ENCODE assay signal across 8 cellular contexts in the genomic region with DNA sequence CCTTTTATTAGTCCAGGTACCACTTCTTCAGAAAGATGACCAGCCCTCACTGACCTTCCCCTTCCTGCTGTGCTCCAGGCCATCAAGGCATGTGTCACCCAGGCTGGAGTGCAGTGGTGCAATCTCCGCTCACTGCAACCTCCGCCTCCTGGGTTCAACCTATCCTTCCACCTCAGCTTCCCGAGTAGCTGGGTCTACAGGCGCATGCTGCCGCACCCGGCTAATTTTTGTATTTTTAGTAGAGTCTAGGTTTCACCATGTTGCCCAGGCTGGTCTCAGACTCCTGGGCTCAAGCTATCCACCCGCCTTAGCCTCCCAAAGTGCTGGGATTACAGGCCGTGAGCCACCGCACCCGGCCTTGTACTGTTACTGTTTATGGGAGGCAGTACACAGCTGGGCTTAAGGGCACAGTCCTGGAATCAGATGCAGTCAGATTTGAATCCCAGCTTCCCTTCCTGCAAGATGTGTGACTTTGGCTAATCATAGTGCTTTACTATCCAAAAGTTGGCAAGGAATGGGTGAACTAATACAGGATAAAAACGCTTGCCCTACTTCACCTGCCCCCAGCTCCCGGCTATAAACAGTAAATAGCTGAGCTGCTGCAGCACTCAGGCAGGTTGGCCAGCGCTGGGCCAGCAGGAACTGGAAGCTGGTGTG. TPM values are rescaled to one million over a fixed set of nuclear protein-coding genes. Genes with fewer than 3 reads are reported as not detected.
DNase-seq lines count a peak whose midpoint lies in the region; ATAC-seq, FAIRE-seq and TF ChIP-seq lines count a peak whose summit lies in the region.

No MANE protein-coding gene starts in this region.

- no peak for FAIRE-seq in astrocyte (lab: Jason Lieb, UNC)

- H3K27me3 ChIP-seq in astrocyte (ENCODE audit: insufficient read depth, low read length): no peaks in the 10 kb centered on the region
- no peaks in the 10 kb centered on the region for H3K27me3 ChIP-seq in right lobe of liver
- H3K27me3 ChIP-seq in tibial nerve: no peaks in the 10 kb centered on the region

- no peak overlapping the region for H2AFZ ChIP-seq in astrocyte (ENCODE audit: low read depth, low read length)

- DNase-seq in activated CD4-positive, alpha-beta T cell treated with anti-CD3 and anti-CD28 coated beads, Interleukin-2, amount 10 ng/mL, durations not matched to agents 24 days and 14 days: no peak
- DNase-seq in activated CD4-positive, alpha-beta T cell treated with anti-CD3 and anti-CD28 coated beads, Interleukin-2, amount 50 U/mL, for 4 hours: no peak
- no peak for DNase-seq in astrocyte (ENCODE audit: low read depth)
- peak in 2 of 3 donors; percentile 51 to 76 for DNase-seq in right lobe of liver
- no peak for DNase-seq in tibial nerve (ENCODE audit: low spot score in 2 of 2)
- no peak for DNase-seq in NCI-H146 (lab: John Stamatoyannopoulos, UW)
- DNase-seq in HuH-7.5 (ENCODE audit: low spot score): no peak
- no peak for DNase-seq in NCI-H2171 treated with DMSO at 0.1 percent for 48 hours (lab: John Stamatoyannopoulos, UW)

- TF ChIP-seq EP300 in tibial nerve (IDR thresholded peaks at IDR 0.05): no peak

- peaks cover 26% of the 10 kb centered on the region for H3K4me1 Mint-ChIP-seq in activated CD4-positive, alpha-beta T cell treated with anti-CD3 and anti-CD28 coated beads, Interleukin-2, amount 10 ng/mL, durations not matched to agents 24 days and 14 days
- H3K4me1 Mint-ChIP-seq in astrocyte (ENCODE audit: low read depth, unreplicated experiment): peaks cover 22% of the 10 kb centered on the region

- no peaks in the 10 kb centered on the region for H3K9me3 ChIP-seq in astrocyte (ENCODE audit: insufficient read depth, low read depth, low read length)
- no peaks in the 10 kb centered on the region for H3K9me3 ChIP-seq in right lobe of liver
- H3K9me3 ChIP-seq in tibial nerve: no peaks in the 10 kb centered on the region

- TF ChIP-seq POLR2A in right lobe of liver (IDR thresholded peaks at IDR 0.05) (no peak), tibial nerve (IDR thresholded peaks at IDR 0.05) (no peak)

- H3K36me3 ChIP-seq in astrocyte (ENCODE audit: insufficient read depth, low read length) (peaks cover 31% of the 10 kb centered on the region), right lobe of liver (peaks cover 0 to 41% (median 13%) of the 10 kb centered on the region in 4 donors), tibial nerve (peaks cover 2 to 64% (median 8%) of the 10 kb centered on the region in 3 donors)

- no peaks in the 10 kb centered on the region for H3K27me3 Mint-ChIP-seq in activated CD4-positive, alpha-beta T cell treated with anti-CD3 and anti-CD28 coated beads, Interleukin-2, amount 10 ng/mL, durations not matched to agents 24 days and 14 days
- H3K27me3 Mint-ChIP-seq in astrocyte (ENCODE audit: low read depth, unreplicated experiment): no peaks in the 10 kb centered on the region

- peaks cover 54% of the 10 kb centered on the region for H3K36me3 Mint-ChIP-seq in activated CD4-positive, alpha-beta T cell treated with anti-CD3 and anti-CD28 coated beads, Interleukin-2, amount 10 ng/mL, durations not matched to agents 24 days and 14 days (ENCODE audit: low read depth)
- H3K36me3 Mint-ChIP-seq in astrocyte (ENCODE audit: low read depth, unreplicated experiment): peaks cover 29% of the 10 kb centered on the region

- peak overlapping the region; percentile 64 for H3K9ac ChIP-seq in astrocyte (ENCODE audit: low read length)

- peak overlapping the region; percentile 83 for H3K4me2 ChIP-seq in astrocyte (ENCODE audit: low read length)

- TF ChIP-seq CTCF in astrocyte (IDR thresholded peaks at IDR 0.05; ENCODE audit: insufficient read depth, low read depth, low read length) (no peak), right lobe of liver (IDR thresholded peaks at IDR 0.05) (no peak), tibial nerve (IDR thresholded peaks at IDR 0.05) (no peak)

- H3K27ac ChIP-seq in astrocyte (ENCODE audit: low read depth, low read length) (peak overlapping the region; percentile 24), right lobe of liver (peak overlapping the region; percentile 91 to 99 (median 94)), tibial nerve (peak overlapping the region; percentile 95 to 99 (median 99))

- peak overlapping the region; percentile 37 for H3K4me3 ChIP-seq in astrocyte (ENCODE audit: insufficient read depth, low read depth, low read length)
- H3K4me3 ChIP-seq in right lobe of liver: peak overlapping the region in 1 of 3 donors; percentile 60
- H3K4me3 ChIP-seq in tibial nerve: peak overlapping the region; percentile 19 to 71 (median 55)

- H4K20me1 ChIP-seq in astrocyte (ENCODE audit: insufficient read depth, low read length): peaks cover 42% of the 10 kb centered on the region

- peak overlapping the region; percentile 89 for H3K27ac Mint-ChIP-seq in activated CD4-positive, alpha-beta T cell treated with anti-CD3 and anti-CD28 coated beads, Interleukin-2, amount 10 ng/mL, durations not matched to agents 24 days and 14 days
- peak overlapping the region; percentile 62 for H3K27ac Mint-ChIP-seq in astrocyte (ENCODE audit: unreplicated experiment)

- no peaks in the 10 kb centered on the region for H3K9me3 Mint-ChIP-seq in activated CD4-positive, alpha-beta T cell treated with anti-CD3 and anti-CD28 coated beads, Interleukin-2, amount 10 ng/mL, durations not matched to agents 24 days and 14 days
- no peaks in the 10 kb centered on the region for H3K9me3 Mint-ChIP-seq in astrocyte (ENCODE audit: unreplicated experiment)

- peak overlapping the region; percentile 82 for H3K4me3 Mint-ChIP-seq in activated CD4-positive, alpha-beta T cell treated with anti-CD3 and anti-CD28 coated beads, Interleukin-2, amount 10 ng/mL, durations not matched to agents 24 days and 14 days
- H3K4me3 Mint-ChIP-seq in astrocyte (ENCODE audit: unreplicated experiment): no peak overlapping the region

- WGBS in right lobe of liver (ENCODE audit: insufficient coverage, low coverage, low lambda C conversion rate, missing lambda C conversion rate): 23% methylated on average over 9 of the region's 13 CpGs
- WGBS in tibial nerve, 2 donors: 44 to 55% methylated on average over 13 of the region's 13 CpGs

- peak; percentile 10 to 47 (median 35) for ATAC-seq in right lobe of liver

- intact Hi-C loops in activated CD4-positive, alpha-beta T cell treated with anti-CD3 and anti-CD28 coated beads, Interleukin-2, amount 10 ng/mL, durations not matched to agents 24 days and 14 days (cut with micrococcal nuclease): loop anchor here (1.0 kb wide), 2 partner anchors 10 to 17 kb away; a partner anchor contains a TSS
- intact Hi-C loops in right lobe of liver (cut with DNase I): no loop called here

- peaks cover 5% of the 10 kb centered on the region for H3K79me2 ChIP-seq in astrocyte (ENCODE audit: insufficient read depth, low read length)

- H3K4me1 ChIP-seq in astrocyte (ENCODE audit: insufficient read depth, low read length): peaks cover 15% of the 10 kb centered on the region
- H3K4me1 ChIP-seq in right lobe of liver: peaks cover 0 to 33% (median 17%) of the 10 kb centered on the region in 4 donors
- peaks cover 3 to 32% (median 24%) of the 10 kb centered on the region in 4 donors for H3K4me1 ChIP-seq in tibial nerve

RNA-seq across cellular contexts. Expression of a gene that starts 0.5 kb away (rescaled TPM):
- 13.8 and 13.9 TPM in 2 replicates for total RNA-seq in activated CD4-positive, alpha-beta T cell treated with anti-CD3 and anti-CD28 coated beads, Interleukin-2, amount 10 ng/mL, durations not matched to agents 24 days and 14 days
- total RNA-seq in astrocyte (2.4 and 3.6 TPM in 2 replicates), right lobe of liver (10 to 100 TPM; 10.7 to 19.5 (median 13.6) TPM), tibial nerve (10 to 100 TPM; 12.3 to 29.4 (median 14.9) TPM)

RNA-seq across cellular contexts. Expression of a gene that starts 10.3 kb away (rescaled TPM):
- total RNA-seq in activated CD4-positive, alpha-beta T cell treated with anti-CD3 and anti-CD28 coated beads, Interleukin-2, amount 10 ng/mL, durations not matched to agents 24 days and 14 days: 53.8 and 54.9 TPM in 2 replicates
- total RNA-seq in astrocyte (71.3 and 72.4 TPM in 2 replicates), right lobe of liver (10 to 100 TPM; 14.4 to 35.4 (median 18.6) TPM), tibial nerve (10 to 100 TPM; 16.6 to 23.7 (median 19.2) TPM)

RNA-seq across cellular contexts. Expression of a gene that starts 17.4 kb away (rescaled TPM):
- total RNA-seq in activated CD4-positive, alpha-beta T cell treated with anti-CD3 and anti-CD28 coated beads, Interleukin-2, amount 10 ng/mL, durations not matched to agents 24 days and 14 days: 16.5 and 17.8 TPM in 2 replicates
- total RNA-seq in astrocyte (20.4 and 21.1 TPM in 2 replicates), right lobe of liver (10 to 100 TPM in 5 of 6 experiments, 1 to 10 TPM in 1; 9.6 to 24.3 (median 14.3) TPM), tibial nerve (10 to 100 TPM; 43.7 to 70.8 (median 48.4) TPM)

RNA-seq across cellular contexts. Expression of a gene that starts 17.6 kb away (rescaled TPM):
- 105 and 106 TPM in 2 replicates for total RNA-seq in activated CD4-positive, alpha-beta T cell treated with anti-CD3 and anti-CD28 coated beads, Interleukin-2, amount 10 ng/mL, durations not matched to agents 24 days and 14 days
- total RNA-seq in astrocyte (59.9 and 61.8 TPM in 2 replicates), right lobe of liver (10 to 100 TPM; 28.1 to 38.5 (median 30.2) TPM), tibial nerve (10 to 100 TPM; 22.9 to 36.9 (median 26.8) TPM)

Comparison
In these comparisons a context has a peak if more than half of its experiments do, and no peak if none do; other contexts are left out.
1. DNase-seq: peak in right lobe of liver (2 of 3); none in activated CD4-positive, alpha-beta T cell treated with anti-CD3 and anti-CD28 coated beads, Interleukin-2, amount 10 ng/mL, durations not matched to agents 24 days and 14 days (single experiment), activated CD4-positive, alpha-beta T cell treated with anti-CD3 and anti-CD28 coated beads, Interleukin-2, amount 50 U/mL, for 4 hours (0 of 2), astrocyte (single experiment), tibial nerve (0 of 2), NCI-H146 (single experiment), HuH-7.5 (single experiment) and NCI-H2171 treated with DMSO at 0.1 percent for 48 hours (single experiment).
2. H3K27ac ChIP-seq: peak in every context shown above with its lines; median percentile 99 in tibial nerve; 94 in right lobe of liver; 24 in astrocyte.